ENCODE assay signal across 8 cellular contexts in genomic region chr19:47013041-47013517, GRCh38. TPM values are rescaled to one million over a fixed set of nuclear protein-coding genes. Genes with fewer than 3 reads are reported as not detected.
A peak's percentile ranks its signal among the peaks of the same experiment; 100 is the strongest.
DNase-seq lines count a peak whose midpoint lies in the region; ATAC-seq and TF ChIP-seq lines count a peak whose summit lies in the region.

No MANE protein-coding gene starts in this region.

- H3K4me3 ChIP-seq in prostate gland, result no peak overlapping the region

- peak; percentile 95 for ATAC-seq in SK-N-SH treated with all-trans-retinoic acid at 6 μM for 48 hours
- ATAC-seq in Right ventricle myocardium superior (ENCODE audit: poor library complexity), result peak; percentile 97
- ATAC-seq in HG03520 (IDR thresholded peaks at IDR 0.05; ENCODE audit: unreplicated experiment), result no peak
- ATAC-seq in GM21447 (IDR thresholded peaks at IDR 0.05; ENCODE audit: unreplicated experiment), result no peak

- H3K27me3 Mint-ChIP-seq in activated naive CD4-positive, alpha-beta T cell treated with anti-CD3 and anti-CD28 coated beads, Interleukin-2, amount 50 U/mL, for 24 hours, result peaks cover 1% of the 10 kb centered on the region

- H3K36me3 ChIP-seq in prostate gland, result no peaks in the 10 kb centered on the region

- H3K27me3 ChIP-seq in prostate gland (replicated peaks; ENCODE audit: insufficient read depth), result no peaks in the 10 kb centered on the region

- H3K9me3 ChIP-seq in prostate gland, result no peaks in the 10 kb centered on the region

- peak; percentile 75 for DNase-seq in ELR (ENCODE audit: low read depth)
- DNase-seq in M059J (ENCODE audit: low read depth), result peak; percentile 81
- DNase-seq in Right ventricle myocardium superior, result peak; percentile 91
- peak; percentile 65 for DNase-seq in prostate gland (ENCODE audit: low spot score)

- intact Hi-C loops in Right ventricle myocardium superior (cut with DNase I), result no loop called here
- intact Hi-C loops in prostate gland (cut with DNase I), result no loop called here

- no peaks in the 10 kb centered on the region for H3K36me3 Mint-ChIP-seq in activated naive CD4-positive, alpha-beta T cell treated with anti-CD3 and anti-CD28 coated beads, Interleukin-2, amount 50 U/mL, for 24 hours

- no peak for TF ChIP-seq POLR2A in prostate gland (IDR thresholded peaks at IDR 0.05)

- TF ChIP-seq CTCF in prostate gland (IDR thresholded peaks at IDR 0.05), result peak; percentile 94 to 97 (median 96)

- H3K27ac Mint-ChIP-seq in activated naive CD4-positive, alpha-beta T cell treated with anti-CD3 and anti-CD28 coated beads, Interleukin-2, amount 50 U/mL, for 24 hours, result peak overlapping the region; percentile 70

- 11% methylated on average over 16 of the region's 16 CpGs for WGBS in prostate gland

- no peak overlapping the region for H3K27ac ChIP-seq in prostate gland

- no peak overlapping the region for H3K4me3 Mint-ChIP-seq in activated naive CD4-positive, alpha-beta T cell treated with anti-CD3 and anti-CD28 coated beads, Interleukin-2, amount 50 U/mL, for 24 hours

- peaks cover 10% of the 10 kb centered on the region for H3K4me1 Mint-ChIP-seq in activated naive CD4-positive, alpha-beta T cell treated with anti-CD3 and anti-CD28 coated beads, Interleukin-2, amount 50 U/mL, for 24 hours

- no peaks in the 10 kb centered on the region for H3K4me1 ChIP-seq in prostate gland (replicated peaks)

- no peaks in the 10 kb centered on the region for H3K9me3 Mint-ChIP-seq in activated naive CD4-positive, alpha-beta T cell treated with anti-CD3 and anti-CD28 coated beads, Interleukin-2, amount 50 U/mL, for 24 hours

TF ChIP-seq in SK-N-SH treated with all-trans-retinoic acid at 6 μM for 48 hours, 23 proteins besides CTCF, POLR2A, EP300 and RAD21 (continues in another document):
- no peak for TF ChIP-seq ISL1 (CRISPR knock-in tag; IDR thresholded peaks at IDR 0.05)
- no peak for TF ChIP-seq ARNTL (CRISPR knock-in tag; IDR thresholded peaks at IDR 0.05; ENCODE audit: borderline replicate concordance, low read depth)
- no peak for TF ChIP-seq ZFP30 (CRISPR knock-in tag; IDR thresholded peaks at IDR 0.05)
- no peak for TF ChIP-seq PPARA (CRISPR knock-in tag; IDR thresholded peaks at IDR 0.05; ENCODE audit: borderline replicate concordance)
- no peak for TF ChIP-seq POU6F1 (CRISPR knock-in tag; IDR thresholded peaks at IDR 0.05; ENCODE audit: borderline replicate concordance, low read depth)
- TF ChIP-seq RARB (CRISPR knock-in tag; IDR thresholded peaks at IDR 0.05), result no peak
- no peak for TF ChIP-seq ZNF8 (CRISPR knock-in tag; IDR thresholded peaks at IDR 0.05)
- TF ChIP-seq ZNF70 (CRISPR knock-in tag; IDR thresholded peaks at IDR 0.05), result peak; percentile 100
- TF ChIP-seq, protein P1, sequence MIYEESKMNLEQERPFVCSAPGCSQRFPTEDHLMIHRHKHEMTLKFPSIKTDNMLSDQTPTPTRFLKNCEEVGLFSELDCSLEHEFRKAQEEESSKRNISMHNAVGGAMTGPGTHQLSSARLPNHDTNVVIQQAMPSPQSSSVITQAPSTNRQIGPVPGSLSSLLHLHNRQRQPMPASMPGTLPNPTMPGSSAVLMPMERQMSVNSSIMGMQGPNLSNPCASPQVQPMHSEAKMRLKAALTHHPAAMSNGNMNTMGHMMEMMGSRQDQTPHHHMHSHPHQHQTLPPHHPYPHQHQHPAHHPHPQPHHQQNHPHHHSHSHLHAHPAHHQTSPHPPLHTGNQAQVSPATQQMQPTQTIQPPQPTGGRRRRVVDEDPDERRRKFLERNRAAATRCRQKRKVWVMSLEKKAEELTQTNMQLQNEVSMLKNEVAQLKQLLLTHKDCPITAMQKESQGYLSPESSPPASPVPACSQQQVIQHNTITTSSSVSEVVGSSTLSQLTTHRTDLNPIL (CRISPR knock-in tag; IDR thresholded peaks at IDR 0.05; ENCODE audit: low read depth), result no peak
- TF ChIP-seq GLIS3 (CRISPR knock-in tag; IDR thresholded peaks at IDR 0.05), result no peak
- TF ChIP-seq ZNF565 (CRISPR knock-in tag; conservative IDR thresholded peaks at IDR 0.05; ENCODE audit: low read depth), result 0 out of 2 replicates have a peak, but pooled peaks have one; percentile 72
- TF ChIP-seq, protein P2, sequence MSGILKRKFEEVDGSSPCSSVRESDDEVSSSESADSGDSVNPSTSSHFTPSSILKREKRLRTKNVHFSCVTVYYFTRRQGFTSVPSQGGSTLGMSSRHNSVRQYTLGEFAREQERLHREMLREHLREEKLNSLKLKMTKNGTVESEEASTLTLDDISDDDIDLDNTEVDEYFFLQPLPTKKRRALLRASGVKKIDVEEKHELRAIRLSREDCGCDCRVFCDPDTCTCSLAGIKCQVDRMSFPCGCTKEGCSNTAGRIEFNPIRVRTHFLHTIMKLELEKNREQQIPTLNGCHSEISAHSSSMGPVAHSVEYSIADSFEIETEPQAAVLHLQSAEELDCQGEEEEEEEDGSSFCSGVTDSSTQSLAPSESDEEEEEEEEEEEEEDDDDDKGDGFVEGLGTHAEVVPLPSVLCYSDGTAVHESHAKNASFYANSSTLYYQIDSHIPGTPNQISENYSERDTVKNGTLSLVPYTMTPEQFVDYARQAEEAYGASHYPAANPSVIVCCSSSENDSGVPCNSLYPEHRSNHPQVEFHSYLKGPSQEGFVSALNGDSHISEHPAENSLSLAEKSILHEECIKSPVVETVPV (CRISPR knock-in tag; IDR thresholded peaks at IDR 0.05), result no peak
- TF ChIP-seq TCF4 (CRISPR knock-in tag; IDR thresholded peaks at IDR 0.05; ENCODE audit: borderline replicate concordance), result peak; percentile 13; the same call in 1 of the 2 replicates
- TF ChIP-seq ZFP3 (CRISPR knock-in tag; IDR thresholded peaks at IDR 0.05), result no peak
- no peak for TF ChIP-seq ESRRG (CRISPR knock-in tag; IDR thresholded peaks at IDR 0.05)
- no peak for TF ChIP-seq SNAI2 (CRISPR knock-in tag; IDR thresholded peaks at IDR 0.05)
- TF ChIP-seq TOX (CRISPR knock-in tag; IDR thresholded peaks at IDR 0.05; ENCODE audit: borderline replicate concordance), result no peak
- 0 out of 2 replicates have a peak, but pooled peaks have one; percentile 15 for TF ChIP-seq TSHZ2 (CRISPR knock-in tag; IDR thresholded peaks at IDR 0.05)
- no peak for TF ChIP-seq CSDC2 (CRISPR knock-in tag; IDR thresholded peaks at IDR 0.05)
- TF ChIP-seq OSR1 (CRISPR knock-in tag; IDR thresholded peaks at IDR 0.05), result no peak
- no peak for TF ChIP-seq BACH2 (CRISPR knock-in tag; IDR thresholded peaks at IDR 0.05; ENCODE audit: borderline replicate concordance)
- TF ChIP-seq ZC3H10 (CRISPR knock-in tag; IDR thresholded peaks at IDR 0.05), result no peak

RNA-seq across cellular contexts. Expression of gene NPAS1, which starts 6.6 kb away (rescaled TPM):
- 0.37 and 0.39 TPM in 2 replicates for total RNA-seq in M059J (2014; rRNA removed; shearing (Covaris generic))
- not detected for total RNA-seq in Right ventricle myocardium superior
- under 1 TPM; 0.27 to 0.51 TPM for total RNA-seq in prostate gland

RNA-seq across cellular contexts. Expression of gene TMEM160, which starts 35.3 kb away (rescaled TPM):
- total RNA-seq in M059J (2014; rRNA removed; shearing (Covaris generic)), result 57.2 and 64.7 TPM in 2 replicates
- total RNA-seq in Right ventricle myocardium superior (34.9 TPM), prostate gland (10 to 100 TPM; 23.4 to 55.5 TPM)

Comparison
In these comparisons a context has a peak if more than half of its experiments do, and no peak if none do; other contexts are left out.
1. ATAC-seq: peak in SK-N-SH treated with all-trans-retinoic acid at 6 μM for 48 hours (single experiment) and Right ventricle myocardium superior (single experiment); none in HG03520 (single experiment) and GM21447 (single experiment).
2. Peak in every context shown above with its lines, with median percentiles within 50 percentile points of each other: DNase-seq.